10 cellular contexts compared by ENCODE assay signal in genomic region chr13:88979465-88980180, GRCh38.
DNase-seq lines count a peak whose midpoint lies in the region; ATAC-seq and TF ChIP-seq lines count a peak whose summit lies in the region.
"Had no signal": no experiment of that assay in that cellular context is flagged by ENCODE, and none has a peak within 500 bp of the region (broad histone marks: within the 10 kb centered on the region; RNA-seq: fewer than 3 reads in every experiment).

No MANE protein-coding gene starts in this region.

- TF ChIP-seq CTCF in MCF 10A (IDR thresholded peaks at IDR 0.05; ENCODE audit: unreplicated experiment) (peak; percentile 23), mammary epithelial cell (conservative IDR thresholded peaks at IDR 0.05 in 1 of 2, IDR thresholded peaks at IDR 0.05 in 1 of 2; ENCODE audit: extremely low read depth in 1 of 2, insufficient read depth in 1 of 2, low read depth in 1 of 2, low read length in 2 of 2) (peak in 1 of 2 donors; percentile 33), heart left ventricle (IDR thresholded peaks at IDR 0.05) (peak in 8 of 12 donors; percentile 19 to 49 (median 34)), type B pancreatic cell (conservative IDR thresholded peaks at IDR 0.05) (no peak), progenitor cell of endocrine pancreas (IDR thresholded peaks at IDR 0.05; ENCODE audit: unreplicated experiment) (no peak)

- H3K4me2 ChIP-seq in mammary epithelial cell (ENCODE audit: insufficient read depth, low read depth, low read length): no peak overlapping the region

- BruUV-seq in MCF 10A (replicated peaks; lab: Mats Ljungman, UMichigan) (no TSS peak), mammary epithelial cell (replicated peaks; lab: Mats Ljungman, UMichigan) (no TSS peak)

- H3K36me3 ChIP-seq in mammary epithelial cell (ENCODE audit: insufficient read depth, low read length) (no peaks in the 10 kb centered on the region), heart left ventricle (no peaks in the 10 kb centered on the region)

- H3K27me3 Mint-ChIP-seq in MCF 10A (ENCODE audit: insufficient read depth, unreplicated experiment) (no peaks in the 10 kb centered on the region), type B pancreatic cell (no peaks in the 10 kb centered on the region), progenitor cell of endocrine pancreas (no peaks in the 10 kb centered on the region)
- no peaks in the 10 kb centered on the region for H3K27me3 Mint-ChIP-seq in activated T-helper 2 cell treated with anti-CD3 and anti-CD28 coated beads, Interferon-gamma antibody, Interleukin-2, Interleukin-4, amounts not matched to agents 10 μg/mL and 5 μg/mL and 100 μg/mL, durations not matched to agents 14 hours and 24 hours and 36 hours (ENCODE audit: low read depth)
- H3K27me3 Mint-ChIP-seq: CD4-positive, CD25-positive, alpha-beta regulatory T cell had no signal

- in situ Hi-C loops in mammary epithelial cell (cut with MboI; ENCODE audit: low sequenced_read_pairs in 2 of 2): no loop called here

- H3K27ac ChIP-seq in mammary epithelial cell (ENCODE audit: insufficient read depth, low read depth, low read length): no peak overlapping the region
- no peak overlapping the region for H3K27ac ChIP-seq in heart left ventricle

- peak; percentile 95 to 98 (median 96) for ATAC-seq in heart left ventricle

- dilution Hi-C loops in mammary epithelial cell (cut with HindIII; ENCODE audit: low sequenced_read_pairs): no loop called here

- 27% methylated on average over 7 of the region's 7 CpGs for WGBS in mammary epithelial cell (ENCODE audit: low coverage, missing lambda C conversion rate)
- 24 to 29% (median 25%) methylated on average over 7 of the region's 7 CpGs for WGBS in heart left ventricle, 4 donors

- no peaks in the 10 kb centered on the region for H3K36me3 Mint-ChIP-seq in MCF 10A (ENCODE audit: insufficient read depth, unreplicated experiment)
- no peaks in the 10 kb centered on the region for H3K36me3 Mint-ChIP-seq in type B pancreatic cell
- no peaks in the 10 kb centered on the region for H3K36me3 Mint-ChIP-seq in activated T-helper 2 cell treated with anti-CD3 and anti-CD28 coated beads, Interferon-gamma antibody, Interleukin-2, Interleukin-4, amounts not matched to agents 10 μg/mL and 5 μg/mL and 100 μg/mL, durations not matched to agents 14 hours and 24 hours and 36 hours (ENCODE audit: low read depth)
- H3K36me3 Mint-ChIP-seq in progenitor cell of endocrine pancreas (ENCODE audit: insufficient read depth): no peaks in the 10 kb centered on the region
- H3K36me3 Mint-ChIP-seq: CD4-positive, CD25-positive, alpha-beta regulatory T cell had no signal

- H2AFZ ChIP-seq in mammary epithelial cell (ENCODE audit: low read depth, low read length): no peak overlapping the region

- H3K4me3 ChIP-seq in mammary epithelial cell (replicated peaks in 1 of 3; ENCODE audit: insufficient read depth in 1 of 3, low read depth in 2 of 3, low read length in 3 of 3) (no peak overlapping the region), heart left ventricle (peak overlapping the region in 1 of 12 donors; percentile 6)

- peak; percentile 29 for DNase-seq in MCF 10A (ENCODE audit: unreplicated experiment)
- DNase-seq in mammary epithelial cell: no peak
- peak; percentile 65 for DNase-seq in MV-4-11 (lab: John Stamatoyannopoulos, UW)
- peak in 4 of 5 donors; percentile 15 to 38 (median 30) for DNase-seq in heart left ventricle
- DNase-seq in type B pancreatic cell (ENCODE audit: extremely low spot score, unreplicated experiment): no peak
- DNase-seq in activated T-helper 2 cell treated with anti-CD3 and anti-CD28 coated beads, Interferon-gamma antibody, Interleukin-2, Interleukin-4, amounts not matched to agents 10 μg/mL and 5 μg/mL and 100 μg/mL, durations not matched to agents 14 hours and 24 hours and 36 hours (ENCODE audit: low spot score): no peak
- no peak for DNase-seq in progenitor cell of endocrine pancreas (ENCODE audit: low spot score, unreplicated experiment)
- DNase-seq in ureter (ENCODE audit: low spot score): no peak
- DNase-seq: CD4-positive, CD25-positive, alpha-beta regulatory T cell; NCI-H524 treated with DMSO at 0.1 percent for 48 hours had no signal

- H3K4me1 Mint-ChIP-seq in MCF 10A (ENCODE audit: insufficient read depth, unreplicated experiment): no peaks in the 10 kb centered on the region
- peaks cover 7% of the 10 kb centered on the region for H3K4me1 Mint-ChIP-seq in type B pancreatic cell (ENCODE audit: unreplicated experiment)
- H3K4me1 Mint-ChIP-seq in activated T-helper 2 cell treated with anti-CD3 and anti-CD28 coated beads, Interferon-gamma antibody, Interleukin-2, Interleukin-4, amounts not matched to agents 10 μg/mL and 5 μg/mL and 100 μg/mL, durations not matched to agents 14 hours and 24 hours and 36 hours (ENCODE audit: low read depth): no peaks in the 10 kb centered on the region
- no peaks in the 10 kb centered on the region for H3K4me1 Mint-ChIP-seq in progenitor cell of endocrine pancreas (ENCODE audit: low read depth)
- H3K4me1 Mint-ChIP-seq: CD4-positive, CD25-positive, alpha-beta regulatory T cell had no signal

- no peak overlapping the region for H3K9ac ChIP-seq in mammary epithelial cell (ENCODE audit: insufficient read depth, low read length)

- H3K4me3 Mint-ChIP-seq in MCF 10A (ENCODE audit: unreplicated experiment): no peak overlapping the region
- H3K4me3 Mint-ChIP-seq in type B pancreatic cell: no peak overlapping the region
- H3K4me3 Mint-ChIP-seq in activated T-helper 2 cell treated with anti-CD3 and anti-CD28 coated beads, Interferon-gamma antibody, Interleukin-2, Interleukin-4, amounts not matched to agents 10 μg/mL and 5 μg/mL and 100 μg/mL, durations not matched to agents 14 hours and 24 hours and 36 hours (ENCODE audit: low read depth): no peak overlapping the region
- no peak overlapping the region for H3K4me3 Mint-ChIP-seq in progenitor cell of endocrine pancreas (ENCODE audit: low read depth)
- H3K4me3 Mint-ChIP-seq: CD4-positive, CD25-positive, alpha-beta regulatory T cell had no signal

- H3K27me3 ChIP-seq in mammary epithelial cell (ENCODE audit: insufficient read depth, low read length): no peaks in the 10 kb centered on the region
- no peaks in the 10 kb centered on the region for H3K27me3 ChIP-seq in heart left ventricle

- H3K9me3 Mint-ChIP-seq in MCF 10A (ENCODE audit: unreplicated experiment) (no peaks in the 10 kb centered on the region), type B pancreatic cell (peaks cover 4% of the 10 kb centered on the region), progenitor cell of endocrine pancreas (ENCODE audit: low read depth) (no peaks in the 10 kb centered on the region)
- H3K9me3 Mint-ChIP-seq in activated T-helper 2 cell treated with anti-CD3 and anti-CD28 coated beads, Interferon-gamma antibody, Interleukin-2, Interleukin-4, amounts not matched to agents 10 μg/mL and 5 μg/mL and 100 μg/mL, durations not matched to agents 14 hours and 24 hours and 36 hours: peaks cover 12% of the 10 kb centered on the region

- H3K27ac Mint-ChIP-seq in MCF 10A (ENCODE audit: low read depth, unreplicated experiment) (no peak overlapping the region), type B pancreatic cell (peak overlapping the region; percentile 10), progenitor cell of endocrine pancreas (no peak overlapping the region)
- no peak overlapping the region for H3K27ac Mint-ChIP-seq in activated T-helper 2 cell treated with anti-CD3 and anti-CD28 coated beads, Interferon-gamma antibody, Interleukin-2, Interleukin-4, amounts not matched to agents 10 μg/mL and 5 μg/mL and 100 μg/mL, durations not matched to agents 14 hours and 24 hours and 36 hours
- H3K27ac Mint-ChIP-seq: CD4-positive, CD25-positive, alpha-beta regulatory T cell had no signal

- H3K79me2 ChIP-seq in mammary epithelial cell (ENCODE audit: insufficient read depth, low read length): no peaks in the 10 kb centered on the region

- H3K9me3 ChIP-seq in mammary epithelial cell (replicated peaks; ENCODE audit: insufficient read depth, low read length) (no peaks in the 10 kb centered on the region), heart left ventricle (no peaks in the 10 kb centered on the region)

- no peaks in the 10 kb centered on the region for H4K20me1 ChIP-seq in mammary epithelial cell (ENCODE audit: insufficient read depth, low read length)

- POLR2A ChIA-PET in MCF 10A (lab: Yijun Ruan, JAX): no interaction called here

- CTCF ChIA-PET in MCF 10A (lab: Yijun Ruan, JAX) (interaction anchor here (0.6 to 2.1 kb wide), 5 partner anchors 716 to 989 kb away, joined by 3 to 8 read pairs (median 3); no protein-coding TSS in a partner anchor), mammary epithelial cell (lab: Charles Lee; ENCODE audit: low non-redundant PET) (no interaction called here)

- no peaks in the 10 kb centered on the region for H3K4me1 ChIP-seq in mammary epithelial cell (ENCODE audit: insufficient read depth, low read length)
- H3K4me1 ChIP-seq in heart left ventricle: peaks cover 0 to 6% (median 0%) of the 10 kb centered on the region in 12 donors

- intact Hi-C loops in MCF 10A (cut with micrococcal nuclease) (loop anchor here (2.0 to 10.0 kb wide), 2 partner anchors 715 to 1299 kb away; no protein-coding TSS in a partner anchor), mammary epithelial cell (cut with micrococcal nuclease) (no loop called here), heart left ventricle (cut with DNase I) (no loop called here)
- intact Hi-C loops in activated T-helper 2 cell treated with anti-CD3 and anti-CD28 coated beads, Interferon-gamma antibody, Interleukin-2, Interleukin-4, amounts not matched to agents 10 μg/mL and 5 μg/mL and 100 μg/mL, durations not matched to agents 14 hours and 24 hours and 36 hours (cut with micrococcal nuclease): no loop called here

- TF ChIP-seq POLR2A in heart left ventricle (IDR thresholded peaks at IDR 0.05): no peak

Comparison
In these comparisons a context has a peak if more than half of its experiments do, and no peak if none do; other contexts are left out.
1. DNase-seq: peak in MCF 10A (single experiment), MV-4-11 (single experiment) and heart left ventricle (4 of 5); none in mammary epithelial cell (single experiment), type B pancreatic cell (single experiment), activated T-helper 2 cell treated with anti-CD3 and anti-CD28 coated beads, Interferon-gamma antibody, Interleukin-2, Interleukin-4, amounts not matched to agents 10 μg/mL and 5 μg/mL and 100 μg/mL, durations not matched to agents 14 hours and 24 hours and 36 hours (single experiment), progenitor cell of endocrine pancreas (single experiment) and ureter (single experiment).
2. CTCF ChIP-seq: peak in MCF 10A (single experiment) and heart left ventricle (8 of 12); none in type B pancreatic cell (single experiment) and progenitor cell of endocrine pancreas (single experiment).